ENCODE assay signal across 18 cellular contexts in the genomic region with DNA sequence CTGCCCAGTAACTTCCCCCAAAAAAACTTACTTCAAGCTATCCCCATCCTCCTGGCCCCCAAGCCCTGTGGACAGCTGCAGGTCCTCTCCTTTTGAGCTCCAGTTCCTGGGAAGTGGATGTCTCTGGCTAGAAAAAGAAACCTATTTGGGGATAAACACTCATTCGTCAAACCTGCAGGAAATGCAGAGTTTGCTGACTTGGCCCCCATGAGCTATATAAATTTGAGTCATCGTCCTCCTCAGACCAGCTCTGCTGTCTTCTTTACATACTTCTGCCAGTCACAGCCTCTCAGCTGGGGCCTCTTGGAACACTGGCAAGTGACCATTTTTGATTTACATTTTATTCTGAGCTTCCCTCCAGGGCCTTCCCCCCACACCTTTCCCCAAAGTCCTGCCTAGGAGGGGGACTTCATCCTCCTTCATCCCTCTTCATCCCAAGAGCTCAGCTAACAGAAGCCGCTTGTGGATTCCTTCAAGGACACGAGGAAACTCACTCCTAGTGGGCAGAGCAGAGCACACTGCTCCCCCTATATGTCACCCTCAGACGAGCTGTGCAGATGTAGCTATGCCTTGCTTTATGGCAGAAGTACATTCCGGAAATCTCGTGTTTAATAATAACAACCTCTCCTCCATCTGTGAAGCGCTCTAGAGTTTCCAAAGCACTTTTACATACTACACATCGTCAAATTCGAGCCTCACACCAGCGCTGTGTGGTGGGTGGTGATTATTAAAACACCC.
A peak's percentile ranks its signal among the peaks of the same experiment; 100 is the strongest.
DNase-seq lines count a peak whose midpoint lies in the region; ATAC-seq and TF ChIP-seq lines count a peak whose summit lies in the region.
"Had no signal": no experiment of that assay in that cellular context is flagged by ENCODE, and none has a peak within 500 bp of the region (broad histone marks: within the 10 kb centered on the region; RNA-seq: fewer than 3 reads in every experiment).

No MANE protein-coding gene starts in this region.

- intact Hi-C loops in A673 (cut with micrococcal nuclease; ENCODE audit: unreplicated experiment) = no loop called here

- TF ChIP-seq CTCF in A673 (conservative IDR thresholded peaks at IDR 0.05; ENCODE audit: low read depth, low read length) (0 out of 2 replicates have a peak, but pooled peaks have one; percentile 19), HFFc6 (IDR thresholded peaks at IDR 0.05) (peak; percentile 36; the same call in 1 of the 2 replicates), foreskin fibroblast (IDR thresholded peaks at IDR 0.05; ENCODE audit: low read depth, low read length) (peak; percentile 32)

- no peak for ATAC-seq in HG02852 (IDR thresholded peaks at IDR 0.05; ENCODE audit: unreplicated experiment)
- ATAC-seq: esophagus mucosa, psoas muscle had no signal

- no peak overlapping the region for H3K27ac ChIP-seq in A673 (ENCODE audit: low read depth, low read length, poor library complexity, severe bottlenecking)
- H3K27ac ChIP-seq: psoas muscle had no signal

- no peak for DNase-seq in A673 (ENCODE audit: low spot score)
- peak; percentile 40 for DNase-seq in HFFc6
- peak; percentile 23 for DNase-seq in activated CD4-positive, alpha-beta memory T cell treated with anti-CD3 and anti-CD28 coated beads, Interleukin-2, amount 10 ng/mL, durations not matched to agents 7 days and 5 days
- peak; percentile 14 to 32 for DNase-seq in foreskin fibroblast
- no peak for DNase-seq in DMS79 (lab: John Stamatoyannopoulos, UW)
- no peak for DNase-seq in UCSD-AML1 (lab: John Stamatoyannopoulos, UW; ENCODE audit: unreplicated experiment)
- no peak for DNase-seq in NCI-H2227 treated with DMSO at 0.1 percent for 48 hours (lab: John Stamatoyannopoulos, UW)
- DNase-seq: activated CD4-positive, alpha-beta T cell treated with anti-CD3 and anti-CD28 coated beads for 48 hours; activated gamma-delta T cell; DMS79 treated with DMSO at 0.1 percent for 48 hours; NCI-H1436; NK-92 treated with Interleukin-12 subunit alpha and Interleukin-12 subunit beta, amount 100 ng/mL, for 24 hours; psoas muscle; stimulated activated CD4-positive, alpha-beta T cell treated with anti-CD3 and anti-CD28 coated beads, Interleukin-2, amount 100 ng/mL, for 24 hours had no signal

- H3K9me3 Mint-ChIP-seq in HFFc6 = no peaks in the 10 kb centered on the region
- H3K9me3 Mint-ChIP-seq in activated CD4-positive, alpha-beta memory T cell treated with anti-CD3 and anti-CD28 coated beads, Interleukin-2, amount 10 ng/mL, durations not matched to agents 7 days and 5 days = no peaks in the 10 kb centered on the region
- H3K9me3 Mint-ChIP-seq: central memory CD8-positive, alpha-beta T cell had no signal

- H3K4me1 ChIP-seq in A673 (ENCODE audit: insufficient read depth, low read length, poor library complexity, severe bottlenecking) = peaks cover 13% of the 10 kb centered on the region

- CTCF ChIA-PET in A673 (lab: Charles Lee) = interaction anchor here (0.7 to 0.8 kb wide), 2 partner anchors 14 to 18 kb away, joined by 3 to 4 read pairs; no protein-coding TSS in a partner anchor
- CTCF ChIA-PET in activated CD4-positive, alpha-beta memory T cell treated with anti-CD3 and anti-CD28 coated beads, Interleukin-2, amount 10 ng/mL, durations not matched to agents 7 days and 5 days (lab: Charles Lee) = interaction anchor here (0.5 to 1.7 kb wide), 7 partner anchors 9 to 210 kb away, joined by 3 to 6 read pairs (median 5); no protein-coding TSS in a partner anchor

- H3K27ac Mint-ChIP-seq in HFFc6 = peak overlapping the region; percentile 70
- H3K27ac Mint-ChIP-seq in activated CD4-positive, alpha-beta memory T cell treated with anti-CD3 and anti-CD28 coated beads, Interleukin-2, amount 10 ng/mL, durations not matched to agents 7 days and 5 days = peak overlapping the region; percentile 33
- H3K27ac Mint-ChIP-seq: B cell had no signal

- no peaks in the 10 kb centered on the region for H3K9me3 ChIP-seq in A673 (ENCODE audit: low read depth, low read length, poor library complexity, severe bottlenecking)
- H3K9me3 ChIP-seq: psoas muscle had no signal

- H3K4me3 Mint-ChIP-seq in HFFc6 = peak overlapping the region; percentile 64
- no peak overlapping the region for H3K4me3 Mint-ChIP-seq in activated CD4-positive, alpha-beta memory T cell treated with anti-CD3 and anti-CD28 coated beads, Interleukin-2, amount 10 ng/mL, durations not matched to agents 7 days and 5 days
- H3K4me3 Mint-ChIP-seq: B cell; central memory CD8-positive, alpha-beta T cell had no signal

- peaks cover 3% of the 10 kb centered on the region; the same call in 1 of the 2 replicates for H3K27me3 Mint-ChIP-seq in HFFc6 (ENCODE audit: insufficient read depth)
- H3K27me3 Mint-ChIP-seq in activated CD4-positive, alpha-beta memory T cell treated with anti-CD3 and anti-CD28 coated beads, Interleukin-2, amount 10 ng/mL, durations not matched to agents 7 days and 5 days = peaks cover 4% of the 10 kb centered on the region

- H3K4me3 ChIP-seq in A673 (ENCODE audit: low read depth, low read length, poor library complexity, severe bottlenecking) (no peak overlapping the region), foreskin fibroblast (ENCODE audit: low read depth in 1 of 2, low read length in 2 of 2) (no peak overlapping the region)
- H3K4me3 ChIP-seq: psoas muscle had no signal

- H3K36me3 ChIP-seq in A673 (ENCODE audit: insufficient read depth, low read length, poor library complexity, severe bottlenecking) = no peaks in the 10 kb centered on the region

- no TSS peak for BruUV-seq in A673 (replicated peaks; lab: Mats Ljungman, UMichigan)

- POLR2A ChIA-PET in A673 (lab: Charles Lee; ENCODE audit: low non-redundant PET) = no interaction called here
- POLR2A ChIA-PET in activated CD4-positive, alpha-beta memory T cell treated with anti-CD3 and anti-CD28 coated beads, Interleukin-2, amount 10 ng/mL, durations not matched to agents 7 days and 5 days (lab: Charles Lee) = interaction anchor here (1.3 kb wide), 1 partner anchor 523 kb away, joined by 4 read pairs; no protein-coding TSS in a partner anchor

- peaks cover 28% of the 10 kb centered on the region for H3K4me1 Mint-ChIP-seq in HFFc6 (ENCODE audit: low read depth)
- peaks cover 17% of the 10 kb centered on the region for H3K4me1 Mint-ChIP-seq in activated CD4-positive, alpha-beta memory T cell treated with anti-CD3 and anti-CD28 coated beads, Interleukin-2, amount 10 ng/mL, durations not matched to agents 7 days and 5 days
- H3K4me1 Mint-ChIP-seq: B cell; central memory CD8-positive, alpha-beta T cell had no signal

- no peaks in the 10 kb centered on the region for H3K27me3 ChIP-seq in A673 (replicated peaks; ENCODE audit: insufficient read depth, low read depth, low read length, poor library complexity)

- H3K36me3 Mint-ChIP-seq in HFFc6 (ENCODE audit: low read depth) = no peaks in the 10 kb centered on the region
- H3K36me3 Mint-ChIP-seq in activated CD4-positive, alpha-beta memory T cell treated with anti-CD3 and anti-CD28 coated beads, Interleukin-2, amount 10 ng/mL, durations not matched to agents 7 days and 5 days (ENCODE audit: low read depth) = no peaks in the 10 kb centered on the region

Comparison
In these comparisons a context has a peak if more than half of its experiments do, and no peak if none do; other contexts are left out.
1. DNase-seq: peak in HFFc6 (single experiment), activated CD4-positive, alpha-beta memory T cell treated with anti-CD3 and anti-CD28 coated beads, Interleukin-2, amount 10 ng/mL, durations not matched to agents 7 days and 5 days (single experiment) and foreskin fibroblast (2 of 2); none in A673 (single experiment), DMS79 (single experiment), UCSD-AML1 (single experiment) and NCI-H2227 treated with DMSO at 0.1 percent for 48 hours (single experiment).
2. Peak in every context shown above with its lines, with median percentiles within 50 percentile points of each other: CTCF ChIP-seq.